In genomic region chr3:43902415-43902814, GRCh38 we compare ENCODE assay signal across 13 cellular contexts.
A peak's percentile ranks its signal among the peaks of the same experiment; 100 is the strongest.
DNase-seq lines count a peak whose midpoint lies in the region; ATAC-seq and TF ChIP-seq lines count a peak whose summit lies in the region.
"Had no signal": no experiment of that assay in that cellular context is flagged by ENCODE, and none has a peak within 500 bp of the region (broad histone marks: within the 10 kb centered on the region; RNA-seq: fewer than 3 reads in every experiment).

No MANE protein-coding gene starts in this region.

- H3K9me2 ChIP-seq in Karpas-422 (replicated peaks; ENCODE audit: insufficient read depth, low read length) = no peaks in the 10 kb centered on the region

- H3K79me2 ChIP-seq in Karpas-422 (ENCODE audit: low read length) = no peaks in the 10 kb centered on the region

- DNase-seq in AG10803 (ENCODE audit: low read depth) = peak; percentile 48
- no peak for DNase-seq in Karpas-422
- DNase-seq in fibroblast of gingiva (ENCODE audit: low read depth) = peak; percentile 30
- no peak for DNase-seq in DMS79 treated with DMSO at 0.1 percent for 48 hours (lab: John Stamatoyannopoulos, UW)
- no peak for DNase-seq in kidney glomerular epithelial cell (lab: John Stamatoyannopoulos, UW)
- DNase-seq: Calu3; CD4-positive, alpha-beta memory T cell; DND-41; EL; H9 had no signal

- no peak for TF ChIP-seq CTCF in AG10803 (conservative IDR thresholded peaks at IDR 0.05; ENCODE audit: low read length)

- H4K20me1 ChIP-seq in Karpas-422 (ENCODE audit: insufficient read depth, low read depth, low read length) = no peaks in the 10 kb centered on the region
- H4K20me1 ChIP-seq: BLaER1 had no signal

- H3K4me3 ChIP-seq in AG10803 (ENCODE audit: low read length) = no peak overlapping the region
- H3K4me3 ChIP-seq in Karpas-422 (ENCODE audit: low read length) = no peak overlapping the region
- H3K4me3 ChIP-seq: BLaER1, GM12878 had no signal

- H3K9ac ChIP-seq in Karpas-422 (ENCODE audit: low read length) = no peak overlapping the region
- H3K9ac ChIP-seq: BLaER1 had no signal

- peaks cover 48% of the 10 kb centered on the region for H3K4me1 ChIP-seq in Karpas-422 (ENCODE audit: low read length)

- peak overlapping the region; percentile 27 for H3K4me2 ChIP-seq in Karpas-422 (ENCODE audit: low read depth, low read length, poor library complexity, severe bottlenecking)
- H3K4me2 ChIP-seq: BLaER1 had no signal

- no peaks in the 10 kb centered on the region for H3K36me3 ChIP-seq in Karpas-422 (ENCODE audit: insufficient read depth, low read length)
- H3K36me3 ChIP-seq: BLaER1 had no signal

- no peak overlapping the region for H3K27ac ChIP-seq in Karpas-422 (ENCODE audit: low read length)
- H3K27ac ChIP-seq: BLaER1 had no signal

- no peak for ATAC-seq in HG02870 (IDR thresholded peaks at IDR 0.05; ENCODE audit: unreplicated experiment)
- ATAC-seq: GM12878 had no signal

- no peaks in the 10 kb centered on the region; the same call in 1 of the 2 replicates for H3K9me3 ChIP-seq in Karpas-422 (ENCODE audit: low read length)
- H3K9me3 ChIP-seq: BLaER1 had no signal

- H3K27me3 ChIP-seq in Karpas-422 (ENCODE audit: low read length) = no peaks in the 10 kb centered on the region
- H3K27me3 ChIP-seq: BLaER1 had no signal

- no peak overlapping the region for H2AFZ ChIP-seq in Karpas-422 (ENCODE audit: low read length)

Comparison
In these comparisons a context has a peak if more than half of its experiments do, and no peak if none do; other contexts are left out.
1. DNase-seq: peak in AG10803 (single experiment) and fibroblast of gingiva (single experiment); none in Karpas-422 (single experiment), DMS79 treated with DMSO at 0.1 percent for 48 hours (single experiment) and kidney glomerular epithelial cell (single experiment).